In genomic region chr17:27345141-27345904, GRCh38 we compare ENCODE assay signal across 11 cellular contexts. TPM values are rescaled to one million over a fixed set of nuclear protein-coding genes. Genes with fewer than 3 reads are reported as not detected.
DNase-seq lines count a peak whose midpoint lies in the region; ATAC-seq and TF ChIP-seq lines count a peak whose summit lies in the region.
"Had no signal": no experiment of that assay in that cellular context is flagged by ENCODE, and none has a peak within 500 bp of the region (broad histone marks: within the 10 kb centered on the region; RNA-seq: fewer than 3 reads in every experiment).

No MANE protein-coding gene starts in this region.

- no peaks in the 10 kb centered on the region for H3K4me1 ChIP-seq in cardiac muscle cell (ENCODE audit: low read depth)
- peaks cover 0 to 38% of the 10 kb centered on the region in 2 donors for H3K4me1 ChIP-seq in right atrium auricular region
- H3K4me1 ChIP-seq in ectodermal cell (ENCODE audit: control insufficient read depth, insufficient read depth, low read length): no peaks in the 10 kb centered on the region
- H3K4me1 ChIP-seq in left lung: peaks cover 4 to 52% of the 10 kb centered on the region in 2 donors
- peaks cover 19% of the 10 kb centered on the region for H3K4me1 ChIP-seq in vagina

- DNase-seq in cardiac muscle cell (ENCODE audit: low read depth in 1 of 2, low spot score in 1 of 2) (peak; percentile 79 to 80), right atrium auricular region (ENCODE audit: low spot score) (no peak), left lung (no peak), vagina (ENCODE audit: extremely low spot score in 2 of 2) (no peak), NCI-H345 (lab: John Stamatoyannopoulos, UW) (no peak)
- DNase-seq in stimulated activated effector memory CD8-positive, alpha-beta T cell treated with anti-CD3 and anti-CD28 coated beads, Interleukin-12 subunit alpha, Interleukin-12 subunit beta, amount 100 ng/mL, for 72 hours (ENCODE audit: low spot score in 2 of 2): no peak
- no peak for DNase-seq in activated CD4-positive, alpha-beta T cell treated with anti-CD3 and anti-CD28 coated beads, Interleukin-2, amount 10 ng/mL, durations not matched to agents 7 days and 5 days
- DNase-seq: naive thymus-derived CD8-positive, alpha-beta T cell had no signal

- 3 to 5% methylated on average over 17 of the region's 17 CpGs for WGBS in ectodermal cell, 2 experiments

- peaks cover 5% of the 10 kb centered on the region for H3K4me1 Mint-ChIP-seq in stimulated activated effector memory CD8-positive, alpha-beta T cell treated with anti-CD3 and anti-CD28 coated beads, Interleukin-12 subunit alpha, Interleukin-12 subunit beta, amount 100 ng/mL, for 72 hours
- H3K4me1 Mint-ChIP-seq in activated CD4-positive, alpha-beta T cell treated with anti-CD3 and anti-CD28 coated beads, Interleukin-2, amount 10 ng/mL, durations not matched to agents 7 days and 5 days: peaks cover 13% of the 10 kb centered on the region

- no peaks in the 10 kb centered on the region for H3K27me3 Mint-ChIP-seq in activated CD4-positive, alpha-beta T cell treated with anti-CD3 and anti-CD28 coated beads, Interleukin-2, amount 10 ng/mL, durations not matched to agents 7 days and 5 days
- H3K27me3 Mint-ChIP-seq: dendritic cell treated with granulocyte-macrophage colony-stimulating factor and Interleukin-4, amounts not matched to agents 40 ng/mL and 50 ng/mL, for 4 days had no signal

- ATAC-seq in left lung: peak; percentile 7
- ATAC-seq in stimulated activated effector memory CD8-positive, alpha-beta T cell treated with anti-CD3 and anti-CD28 coated beads, Interleukin-12 subunit alpha, Interleukin-12 subunit beta, amount 100 ng/mL, for 72 hours: no peak
- ATAC-seq: HCT116; naive thymus-derived CD8-positive, alpha-beta T cell had no signal

- CTCF ChIA-PET in activated CD4-positive, alpha-beta T cell treated with anti-CD3 and anti-CD28 coated beads, Interleukin-2, amount 10 ng/mL, durations not matched to agents 7 days and 5 days (lab: Charles Lee): interaction anchor here (0.7 to 2.0 kb wide), 5 partner anchors 9 to 254 kb away, joined by 3 to 5 read pairs (median 4); no protein-coding TSS in a partner anchor

- H3K9me3 Mint-ChIP-seq in stimulated activated effector memory CD8-positive, alpha-beta T cell treated with anti-CD3 and anti-CD28 coated beads, Interleukin-12 subunit alpha, Interleukin-12 subunit beta, amount 100 ng/mL, for 72 hours: no peaks in the 10 kb centered on the region
- H3K9me3 Mint-ChIP-seq in activated CD4-positive, alpha-beta T cell treated with anti-CD3 and anti-CD28 coated beads, Interleukin-2, amount 10 ng/mL, durations not matched to agents 7 days and 5 days: no peaks in the 10 kb centered on the region
- H3K9me3 Mint-ChIP-seq: dendritic cell treated with granulocyte-macrophage colony-stimulating factor and Interleukin-4, amounts not matched to agents 40 ng/mL and 50 ng/mL, for 4 days; naive thymus-derived CD8-positive, alpha-beta T cell had no signal

- no peak overlapping the region for H3K27ac Mint-ChIP-seq in stimulated activated effector memory CD8-positive, alpha-beta T cell treated with anti-CD3 and anti-CD28 coated beads, Interleukin-12 subunit alpha, Interleukin-12 subunit beta, amount 100 ng/mL, for 72 hours
- no peak overlapping the region for H3K27ac Mint-ChIP-seq in activated CD4-positive, alpha-beta T cell treated with anti-CD3 and anti-CD28 coated beads, Interleukin-2, amount 10 ng/mL, durations not matched to agents 7 days and 5 days
- H3K27ac Mint-ChIP-seq: dendritic cell treated with granulocyte-macrophage colony-stimulating factor and Interleukin-4, amounts not matched to agents 40 ng/mL and 50 ng/mL, for 4 days had no signal

- H3K36me3 Mint-ChIP-seq in stimulated activated effector memory CD8-positive, alpha-beta T cell treated with anti-CD3 and anti-CD28 coated beads, Interleukin-12 subunit alpha, Interleukin-12 subunit beta, amount 100 ng/mL, for 72 hours: no peaks in the 10 kb centered on the region
- H3K36me3 Mint-ChIP-seq in activated CD4-positive, alpha-beta T cell treated with anti-CD3 and anti-CD28 coated beads, Interleukin-2, amount 10 ng/mL, durations not matched to agents 7 days and 5 days (ENCODE audit: low read depth): no peaks in the 10 kb centered on the region
- H3K36me3 Mint-ChIP-seq: naive thymus-derived CD8-positive, alpha-beta T cell had no signal

- no peak overlapping the region for H3K4me3 Mint-ChIP-seq in stimulated activated effector memory CD8-positive, alpha-beta T cell treated with anti-CD3 and anti-CD28 coated beads, Interleukin-12 subunit alpha, Interleukin-12 subunit beta, amount 100 ng/mL, for 72 hours
- H3K4me3 Mint-ChIP-seq in activated CD4-positive, alpha-beta T cell treated with anti-CD3 and anti-CD28 coated beads, Interleukin-2, amount 10 ng/mL, durations not matched to agents 7 days and 5 days: no peak overlapping the region
- H3K4me3 Mint-ChIP-seq: dendritic cell treated with granulocyte-macrophage colony-stimulating factor and Interleukin-4, amounts not matched to agents 40 ng/mL and 50 ng/mL, for 4 days had no signal

- TF ChIP-seq CTCF in cardiac muscle cell (IDR thresholded peaks at IDR 0.05; ENCODE audit: low read depth, low read length) (no peak), right atrium auricular region (IDR thresholded peaks at IDR 0.05) (no peak), left lung (IDR thresholded peaks at IDR 0.05) (no peak), vagina (IDR thresholded peaks at IDR 0.05) (no peak)

- intact Hi-C loops in left lung (cut with DNase I): no loop called here
- intact Hi-C loops in vagina (cut with DNase I): no loop called here

- H3K4me3 ChIP-seq in cardiac muscle cell (peak overlapping the region; percentile 22), right atrium auricular region (no peak overlapping the region), ectodermal cell (ENCODE audit: insufficient read depth, low read depth, low read length) (peak overlapping the region; percentile 28), left lung (no peak overlapping the region), vagina (no peak overlapping the region)

- no peaks in the 10 kb centered on the region for H3K9me3 ChIP-seq in cardiac muscle cell (ENCODE audit: low read depth)
- H3K9me3 ChIP-seq in right atrium auricular region: no peaks in the 10 kb centered on the region
- H3K9me3 ChIP-seq in ectodermal cell (ENCODE audit: control insufficient read depth, low read length): no peaks in the 10 kb centered on the region
- H3K9me3 ChIP-seq in left lung: no peaks in the 10 kb centered on the region
- no peaks in the 10 kb centered on the region for H3K9me3 ChIP-seq in vagina

- POLR2A ChIA-PET in activated CD4-positive, alpha-beta T cell treated with anti-CD3 and anti-CD28 coated beads, Interleukin-2, amount 10 ng/mL, durations not matched to agents 7 days and 5 days (lab: Charles Lee): interaction anchor here (0.6 kb wide), 1 partner anchor 118 kb away, joined by 3 read pairs; no protein-coding TSS in a partner anchor

- TF ChIP-seq POLR2A in vagina (IDR thresholded peaks at IDR 0.05): no peak

- H3K27ac ChIP-seq in cardiac muscle cell: peak overlapping the region; percentile 84
- H3K27ac ChIP-seq in right atrium auricular region: peak overlapping the region in 1 of 2 donors; percentile 25
- H3K27ac ChIP-seq in ectodermal cell (ENCODE audit: insufficient read depth, low read depth, low read length, poor library complexity, severe bottlenecking): peak overlapping the region; percentile 68
- no peak overlapping the region for H3K27ac ChIP-seq in left lung
- H3K27ac ChIP-seq in vagina: peak overlapping the region; percentile 17

- H3K36me3 ChIP-seq in cardiac muscle cell (no peaks in the 10 kb centered on the region), right atrium auricular region (no peaks in the 10 kb centered on the region), ectodermal cell (ENCODE audit: control insufficient read depth, insufficient read depth, low read length) (no peaks in the 10 kb centered on the region), left lung (no peaks in the 10 kb centered on the region), vagina (no peaks in the 10 kb centered on the region)

- H3K27me3 ChIP-seq in cardiac muscle cell (no peaks in the 10 kb centered on the region), right atrium auricular region (no peaks in the 10 kb centered on the region), ectodermal cell (ENCODE audit: control insufficient read depth, insufficient read depth, low read length, poor library complexity, severe bottlenecking) (no peaks in the 10 kb centered on the region), left lung (no peaks in the 10 kb centered on the region), vagina (no peaks in the 10 kb centered on the region)

RNA-seq across cellular contexts. Expression of gene WSB1, which starts 51.4 kb away (rescaled TPM):
- total RNA-seq in cardiac muscle cell (197 and 471 TPM in 2 replicates), right atrium auricular region (10 to 100 TPM; 38.0 to 44.7 TPM), left lung (100 to 1,000 TPM; 264 to 294 TPM), vagina (158 TPM)
- 308 and 557 TPM in 2 replicates for polyA plus RNA-seq in cardiac muscle cell
- polyA plus RNA-seq in ectodermal cell (2013, experiment 1 of 4): 205 TPM
- 208 TPM for polyA plus RNA-seq in ectodermal cell (2013, experiment 2 of 4)
- 196 TPM for polyA plus RNA-seq in ectodermal cell (2013, experiment 3 of 4)
- 228 TPM for polyA plus RNA-seq in ectodermal cell (2013, experiment 4 of 4)
- 100 to 1,000 TPM; 107 to 111 TPM for total RNA-seq in activated CD4-positive, alpha-beta T cell treated with anti-CD3 and anti-CD28 coated beads, Interleukin-2, amount 10 ng/mL, durations not matched to agents 7 days and 5 days

Comparison
In these comparisons a context has a peak if more than half of its experiments do, and no peak if none do; other contexts are left out.
1. DNase-seq: peak in cardiac muscle cell (2 of 2); none in right atrium auricular region (single experiment), left lung (0 of 2), vagina (0 of 2), stimulated activated effector memory CD8-positive, alpha-beta T cell treated with anti-CD3 and anti-CD28 coated beads, Interleukin-12 subunit alpha, Interleukin-12 subunit beta, amount 100 ng/mL, for 72 hours (0 of 2), NCI-H345 (single experiment) and activated CD4-positive, alpha-beta T cell treated with anti-CD3 and anti-CD28 coated beads, Interleukin-2, amount 10 ng/mL, durations not matched to agents 7 days and 5 days (single experiment).
2. H3K4me3 ChIP-seq: peak in cardiac muscle cell (single experiment) and ectodermal cell (single experiment); none in right atrium auricular region (0 of 2), left lung (0 of 2) and vagina (0 of 2).
3. H3K27ac ChIP-seq: peak in cardiac muscle cell (single experiment), ectodermal cell (single experiment) and vagina (single experiment); none in left lung (0 of 2).